ENCODE assay signal across 11 cellular contexts in the genomic region with DNA sequence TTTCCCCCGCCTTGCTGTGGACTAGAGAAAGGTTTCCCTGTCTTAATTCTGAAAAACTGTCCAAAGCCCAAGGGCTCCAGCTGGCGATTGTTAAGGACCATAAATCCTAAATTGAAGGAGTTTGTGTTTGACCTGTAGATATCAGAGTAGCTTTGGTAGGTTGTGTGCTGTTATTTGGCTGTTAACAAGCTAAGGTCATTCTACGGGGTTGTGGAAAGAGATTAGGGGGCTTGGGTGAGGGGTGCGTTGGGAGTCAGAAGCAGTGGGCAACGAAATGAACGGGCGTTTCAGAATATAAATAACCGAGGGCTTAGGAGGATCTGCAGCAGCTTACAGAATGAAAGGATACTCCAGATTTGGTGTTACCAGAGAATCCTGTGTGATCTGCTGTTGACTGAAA. TPM values are rescaled to one million over a fixed set of nuclear protein-coding genes. Genes with fewer than 3 reads are reported as not detected.
DNase-seq lines count a peak whose midpoint lies in the region; ATAC-seq and TF ChIP-seq lines count a peak whose summit lies in the region.
"Had no signal": no experiment of that assay in that cellular context is flagged by ENCODE, and none has a peak within 500 bp of the region (broad histone marks: within the 10 kb centered on the region; RNA-seq: fewer than 3 reads in every experiment).

No MANE protein-coding gene starts in this region.

- peaks cover 1% of the 10 kb centered on the region for H3K36me3 Mint-ChIP-seq in T-helper 1 cell treated with Interleukin-12 subunit alpha and Interleukin-12 subunit beta and Interleukin-4 antibody, amounts not matched to agents 30 μg/mL and 1 μg/mL, for 36 hours (ENCODE audit: low read depth)
- H3K36me3 Mint-ChIP-seq in naive thymus-derived CD8-positive, alpha-beta T cell: peaks cover 0 to 4% (median 0%) of the 10 kb centered on the region in 3 donors

- no peak for ATAC-seq in naive thymus-derived CD8-positive, alpha-beta T cell
- no peak for ATAC-seq in HG02885 (IDR thresholded peaks at IDR 0.05; ENCODE audit: poor library complexity, unreplicated experiment)

- H3K4me2 ChIP-seq in KMS-11: peak overlapping the region; percentile 86

- H3K9ac ChIP-seq in KMS-11: no peak overlapping the region; the same call in 1 of the 2 replicates

- no peaks in the 10 kb centered on the region for H3K9me3 Mint-ChIP-seq in T-helper 1 cell treated with Interleukin-12 subunit alpha and Interleukin-12 subunit beta and Interleukin-4 antibody, amounts not matched to agents 30 μg/mL and 1 μg/mL, for 36 hours
- H3K9me3 Mint-ChIP-seq in naive thymus-derived CD8-positive, alpha-beta T cell: peaks cover 0 to 3% (median 0%) of the 10 kb centered on the region in 9 donors

- POLR2A ChIA-PET in naive thymus-derived CD8-positive, alpha-beta T cell (lab: Charles Lee): interaction anchor here (1.4 to 2.7 kb wide), 4 partner anchors 13 to 176 kb away, joined by 4 to 8 read pairs (median 4); a partner anchor contains a TSS

- H3K36me3 ChIP-seq in KMS-11 (ENCODE audit: insufficient read depth): no peaks in the 10 kb centered on the region

- peak overlapping the region; percentile 56 for H3K4me3 Mint-ChIP-seq in T-helper 1 cell treated with Interleukin-12 subunit alpha and Interleukin-12 subunit beta and Interleukin-4 antibody, amounts not matched to agents 30 μg/mL and 1 μg/mL, for 36 hours
- peak overlapping the region; percentile 18 to 88 (median 66) for H3K4me3 Mint-ChIP-seq in naive thymus-derived CD8-positive, alpha-beta T cell

- peaks cover 31% of the 10 kb centered on the region for H3K27me3 Mint-ChIP-seq in T-helper 1 cell treated with Interleukin-12 subunit alpha and Interleukin-12 subunit beta and Interleukin-4 antibody, amounts not matched to agents 30 μg/mL and 1 μg/mL, for 36 hours (ENCODE audit: low read depth)
- peaks cover 0 to 35% (median 0%) of the 10 kb centered on the region in 5 donors for H3K27me3 Mint-ChIP-seq in naive thymus-derived CD8-positive, alpha-beta T cell

- no peaks in the 10 kb centered on the region for H3K27me3 ChIP-seq in KMS-11 (ENCODE audit: insufficient read depth, low read depth)

- H3K4me1 ChIP-seq in KMS-11 (ENCODE audit: low read depth, poor library complexity, severe bottlenecking): peaks cover 62% of the 10 kb centered on the region

- H4K20me1 ChIP-seq in KMS-11 (ENCODE audit: insufficient read depth): no peaks in the 10 kb centered on the region

- peak overlapping the region; percentile 75; the same call in 1 of the 2 replicates for H2AFZ ChIP-seq in KMS-11 (ENCODE audit: low read depth)

- peaks cover 53% of the 10 kb centered on the region for H3K4me1 Mint-ChIP-seq in T-helper 1 cell treated with Interleukin-12 subunit alpha and Interleukin-12 subunit beta and Interleukin-4 antibody, amounts not matched to agents 30 μg/mL and 1 μg/mL, for 36 hours (ENCODE audit: low read depth)
- peaks cover 30 to 68% (median 54%) of the 10 kb centered on the region in 4 donors for H3K4me1 Mint-ChIP-seq in naive thymus-derived CD8-positive, alpha-beta T cell

- in situ Hi-C loops in astrocyte of the spinal cord (cut with HindIII; ENCODE audit: low sequenced_read_pairs): no loop called here

- peak overlapping the region; percentile 27 for H3K27ac Mint-ChIP-seq in T-helper 1 cell treated with Interleukin-12 subunit alpha and Interleukin-12 subunit beta and Interleukin-4 antibody, amounts not matched to agents 30 μg/mL and 1 μg/mL, for 36 hours
- H3K27ac Mint-ChIP-seq in naive thymus-derived CD8-positive, alpha-beta T cell: peak overlapping the region in 1 of 10 donors; percentile 57

- H3K4me3 ChIP-seq in KMS-11 (IDR thresholded peaks at IDR 0.05; ENCODE audit: insufficient read depth, low read depth, low read length) (no peak overlapping the region), astrocyte of the spinal cord (ENCODE audit: low read depth, low read length) (peak overlapping the region; percentile 70)

- H3K79me2 ChIP-seq in KMS-11 (ENCODE audit: insufficient read depth, low read depth): no peaks in the 10 kb centered on the region

- no peak overlapping the region for H3K27ac ChIP-seq in KMS-11

- TF ChIP-seq CTCF in KMS-11 (conservative IDR thresholded peaks at IDR 0.05; ENCODE audit: low read depth, low read length): no peak
- TF ChIP-seq CTCF in astrocyte of the spinal cord (IDR thresholded peaks at IDR 0.05; ENCODE audit: low read depth, low read length): no peak

- DNase-seq in T-helper 1 cell: no peak
- DNase-seq in astrocyte of the spinal cord (ENCODE audit: low read depth, low spot score): no peak
- no peak for DNase-seq in naive thymus-derived CD8-positive, alpha-beta T cell
- DNase-seq in NCI-H526 treated with DMSO at 0.1 percent for 48 hours (lab: John Stamatoyannopoulos, UW): no peak
- DNase-seq in cerebellar nuclear complex (lab: John Stamatoyannopoulos, UW): no peak
- DNase-seq: effector CD4-positive, alpha-beta T cell; kidney glomerular epithelial cell; NCI-H2029 treated with DMSO at 0.1 percent for 48 hours had no signal

RNA-seq across cellular contexts. Expression of a gene that starts 32.6 kb away (rescaled TPM):
- 100 to 1,000 TPM; 148 to 158 TPM for total RNA-seq in naive thymus-derived CD8-positive, alpha-beta T cell
- polyA plus RNA-seq in naive thymus-derived CD8-positive, alpha-beta T cell: 100 to 1,000 TPM; 119 to 160 (median 151) TPM

RNA-seq across cellular contexts. Expression of a gene that starts 50.5 kb away (rescaled TPM):
- 10 to 100 TPM; 24.6 to 26.8 TPM for total RNA-seq in naive thymus-derived CD8-positive, alpha-beta T cell
- 1 to 10 TPM; 2.3 to 5.8 (median 2.7) TPM for polyA plus RNA-seq in naive thymus-derived CD8-positive, alpha-beta T cell
